In the genomic region with DNA sequence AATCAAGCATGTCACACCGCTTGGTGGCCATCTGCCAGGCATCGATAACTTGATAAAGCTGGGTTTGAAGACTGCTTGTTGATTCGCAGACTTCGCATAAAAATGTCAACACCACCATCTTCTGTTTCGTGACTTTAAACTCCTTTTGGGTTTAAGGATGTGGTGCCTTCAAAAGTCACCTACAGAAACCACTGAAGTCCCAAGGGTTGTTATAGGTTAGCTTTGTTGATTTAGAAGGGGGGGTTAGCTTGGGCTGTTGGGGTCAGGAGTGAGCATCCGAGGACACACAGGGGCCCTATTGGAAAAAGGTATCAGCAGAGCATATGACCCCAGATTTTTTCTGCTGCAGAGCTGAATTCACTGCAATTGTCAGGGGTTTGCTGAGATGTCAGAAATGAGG, we compare ENCODE assay signal across 27 cellular contexts.
"Had no signal": no experiment of that assay in that cellular context is flagged by ENCODE, and none has a peak within 500 bp of the region (broad histone marks: within the 10 kb centered on the region; RNA-seq: fewer than 3 reads in every experiment).

No MANE protein-coding gene starts in this region.

- H3K9ac ChIP-seq: parathyroid adenoma had no signal

- H3K9me3 ChIP-seq: neutrophil, ovary, psoas muscle, right lobe of liver, sigmoid colon, suprapubic skin, testis, tibial artery, transverse colon, upper lobe of right lung, uterus had no signal

- H3K27me3 ChIP-seq: neutrophil, ovary, right lobe of liver, sigmoid colon, suprapubic skin, testis, tibial artery, transverse colon, upper lobe of right lung, uterus had no signal

- H3K79me2 ChIP-seq: parathyroid adenoma had no signal

- H3K4me3 ChIP-seq: ovary, psoas muscle, right lobe of liver, sigmoid colon, suprapubic skin, testis, tibial artery, transverse colon, upper lobe of right lung, uterus had no signal

- H3K27ac ChIP-seq: neutrophil, ovary, parathyroid adenoma, psoas muscle, right lobe of liver, sigmoid colon, suprapubic skin, testis, tibial artery, transverse colon, upper lobe of right lung, uterus had no signal

- DNase-seq: naive thymus-derived CD8-positive, alpha-beta T cell; nephron progenitor cell; nucleus accumbens; ovary; posterior cingulate gyrus; psoas muscle; right cardiac atrium; right lobe of liver; sigmoid colon; small intestine; stimulated activated CD4-positive, alpha-beta T cell treated with anti-CD3 and anti-CD28 coated beads, Interleukin-15, amount 100 ng/mL, for 24 hours; stimulated activated CD4-positive, alpha-beta T cell treated with anti-CD3 and anti-CD28 coated beads, Interleukin-2, amount 100 ng/mL, for 24 hours; stimulated activated CD4-positive, alpha-beta T cell treated with anti-CD3 and anti-CD28 coated beads, Interleukin-2, amount 100 ng/mL, for 48 hours; stimulated activated CD4-positive, alpha-beta T cell treated with anti-CD3 and anti-CD28 coated beads, Interleukin-4, amount 100 ng/mL, for 24 hours; stimulated activated naive CD4-positive, alpha-beta T cell; stimulated activated naive CD8-positive, alpha-beta T cell treated with anti-CD3 and anti-CD28 coated beads, Interleukin-15, amount 100 ng/mL, for 72 hours; stimulated activated naive CD8-positive, alpha-beta T cell treated with anti-CD3 and anti-CD28 coated beads, Interleukin-15, Interleukin-2, amounts not matched to agents 100 U/mL and 50 U/mL, for 24 hours; substantia nigra; testis; tibial artery; transverse colon; upper lobe of right lung; uterus had no signal

- H2AFZ ChIP-seq: parathyroid adenoma had no signal

- H3K36me3 ChIP-seq: neutrophil, ovary, right lobe of liver, sigmoid colon, suprapubic skin, tibial artery, transverse colon, upper lobe of right lung, uterus had no signal

- ATAC-seq: naive thymus-derived CD8-positive, alpha-beta T cell; psoas muscle; right cardiac atrium; stimulated activated effector memory CD8-positive, alpha-beta T cell treated with anti-CD3 and anti-CD28 coated beads, Interleukin-12 subunit alpha, Interleukin-12 subunit beta, amount 100 ng/mL, for 72 hours; stimulated activated naive CD8-positive, alpha-beta T cell treated with anti-CD3 and anti-CD28 coated beads, Interleukin-15, amount 100 ng/mL, for 72 hours; stimulated activated naive CD8-positive, alpha-beta T cell treated with anti-CD3 and anti-CD28 coated beads, Interleukin-15, Interleukin-2, amounts not matched to agents 100 U/mL and 50 U/mL, for 24 hours; upper lobe of right lung had no signal

- FAIRE-seq: small intestine had no signal

- H3K4me1 ChIP-seq: parathyroid adenoma, psoas muscle, right lobe of liver, sigmoid colon, suprapubic skin, testis, tibial artery, transverse colon, upper lobe of right lung, uterus had no signal
